19 cellular contexts compared by ENCODE assay signal in genomic region chr14:23487216-23487615, GRCh38. TPM values are rescaled to one million over a fixed set of nuclear protein-coding genes. Genes with fewer than 3 reads are reported as not detected.
DNase-seq lines count a peak whose midpoint lies in the region; TF ChIP-seq lines count a peak whose summit lies in the region.
"Had no signal": no experiment of that assay in that cellular context is flagged by ENCODE, and none has a peak within 500 bp of the region (broad histone marks: within the 10 kb centered on the region; RNA-seq: fewer than 3 reads in every experiment).

No MANE protein-coding gene starts in this region.

- H3K9me2 ChIP-seq in Karpas-422 (replicated peaks; ENCODE audit: insufficient read depth, low read length): no peaks in the 10 kb centered on the region
- H3K9me2 ChIP-seq: SK-N-SH had no signal

- TF ChIP-seq CTCF in Caco-2 (IDR thresholded peaks at IDR 0.05; ENCODE audit: insufficient read depth in 1 of 2, low read depth in 1 of 2, low read length in 1 of 2, severe bottlenecking in 1 of 2, unreplicated experiment in 1 of 2) (no peak), GM13976 (IDR thresholded peaks at IDR 0.05; ENCODE audit: borderline replicate concordance, control extremely low read depth, extremely low read depth, insufficient read depth, missing control alignments) (no peak)

- DNase-seq in Caco-2 (no peak), NCI-H2171 treated with DMSO at 0.1 percent for 48 hours (lab: John Stamatoyannopoulos, UW) (peak; percentile 87), cerebellar cortex (ENCODE audit: low spot score) (peak; percentile 86), H4 (ENCODE audit: low spot score) (no peak), GM13976 (ENCODE audit: low spot score) (no peak), OCI-M1 (lab: John Stamatoyannopoulos, UW) (no peak), Karpas-422 (no peak)
- DNase-seq: COR-L47, DMS79 treated with DMSO at 0.1 percent for 48 hours, GF-D8, H7, MG63, NCI-H1092 treated with DMSO at 0.1 percent for 48 hours, NCI-H1930, SK-N-SH had no signal

- no peaks in the 10 kb centered on the region for H3K27me3 ChIP-seq in Caco-2 (replicated peaks; ENCODE audit: control insufficient read depth, insufficient read depth, low read length)
- no peaks in the 10 kb centered on the region for H3K27me3 ChIP-seq in layer of hippocampus (ENCODE audit: control insufficient read depth, insufficient read depth, low read length)
- H3K27me3 ChIP-seq in Karpas-422 (ENCODE audit: low read length): no peaks in the 10 kb centered on the region
- H3K27me3 ChIP-seq: MG63 had no signal

- peak overlapping the region; percentile 39 for H3K27ac ChIP-seq in layer of hippocampus (ENCODE audit: low read depth, low read length)
- H3K27ac ChIP-seq in Karpas-422 (ENCODE audit: low read length): no peak overlapping the region
- H3K27ac ChIP-seq: C4-2B, KMS-11 had no signal

- POLR2A ChIA-PET in Caco-2 (lab: Charles Lee): no interaction called here

- no peaks in the 10 kb centered on the region for H3K27me3 Mint-ChIP-seq in Caco-2 (ENCODE audit: insufficient read depth, unreplicated experiment)

- peaks cover 6% of the 10 kb centered on the region for H3K36me3 Mint-ChIP-seq in Caco-2 (ENCODE audit: insufficient read depth, unreplicated experiment)

- no peak overlapping the region for H2AFZ ChIP-seq in Karpas-422 (ENCODE audit: low read length)

- H3K79me2 ChIP-seq in Karpas-422 (ENCODE audit: low read length): no peaks in the 10 kb centered on the region

- no TSS peak for BruUV-seq in Caco-2 (replicated peaks; lab: Mats Ljungman, UMichigan)

- in situ Hi-C loops in GM13976 (cut with MboI; ENCODE audit: low sequenced_read_pairs, unreplicated experiment): loop anchor here (10.0 kb wide), 1 partner anchor 58 kb away; no protein-coding TSS in a partner anchor

- H3K4me3 Mint-ChIP-seq in Caco-2 (ENCODE audit: unreplicated experiment): no peak overlapping the region

- no peak overlapping the region for H3K4me2 ChIP-seq in Karpas-422 (ENCODE audit: low read depth, low read length, poor library complexity, severe bottlenecking)
- H3K4me2 ChIP-seq: KMS-11, SK-N-SH had no signal

- intact Hi-C loops in Caco-2 (cut with micrococcal nuclease; ENCODE audit: unreplicated experiment): no loop called here

- CTCF ChIA-PET in Caco-2 (lab: Charles Lee): no interaction called here

- no peak overlapping the region for H3K4me3 ChIP-seq in Caco-2 (ENCODE audit: low read depth, low read length)
- no peak overlapping the region for H3K4me3 ChIP-seq in Karpas-422 (ENCODE audit: low read length)
- H3K4me3 ChIP-seq: MG63 had no signal

- H3K9me3 ChIP-seq in Caco-2 (no peaks in the 10 kb centered on the region), Karpas-422 (ENCODE audit: low read length) (no peaks in the 10 kb centered on the region)
- H3K9me3 ChIP-seq: MG63, SK-N-SH had no signal

- H4K20me1 ChIP-seq in Karpas-422 (ENCODE audit: insufficient read depth, low read depth, low read length): no peaks in the 10 kb centered on the region

- H3K4me1 ChIP-seq in Caco-2 (no peaks in the 10 kb centered on the region), Karpas-422 (ENCODE audit: low read length) (no peaks in the 10 kb centered on the region)

- H3K9ac ChIP-seq in Karpas-422 (ENCODE audit: low read length): no peak overlapping the region
- H3K9ac ChIP-seq: KMS-11, SK-N-SH had no signal

- no peaks in the 10 kb centered on the region for H3K9me3 Mint-ChIP-seq in Caco-2 (ENCODE audit: unreplicated experiment)

- peaks cover 1% of the 10 kb centered on the region for H3K4me1 Mint-ChIP-seq in Caco-2 (ENCODE audit: low read depth, unreplicated experiment)

- peak overlapping the region; percentile 52 for H3K27ac Mint-ChIP-seq in Caco-2 (ENCODE audit: unreplicated experiment)

- no peaks in the 10 kb centered on the region; the same call in 1 of the 2 replicates for H3K36me3 ChIP-seq in Caco-2 (ENCODE audit: control insufficient read depth, insufficient read depth, low read length)
- no peaks in the 10 kb centered on the region for H3K36me3 ChIP-seq in Karpas-422 (ENCODE audit: insufficient read depth, low read length)
- H3K36me3 ChIP-seq: MG63 had no signal

RNA-seq across cellular contexts. Expression of gene NGDN, which starts 17.7 kb away (rescaled TPM):
- total RNA-seq in Caco-2 (2022): 54.5 and 55.0 TPM in 2 replicates
- total RNA-seq in H4 (2014; rRNA removed; shearing (Covaris generic)): 65.3 and 80.2 TPM in 2 replicates
- 77.5 and 82.2 TPM in 2 replicates for total RNA-seq in Karpas-422 (2014; rRNA removed; shearing (Covaris generic); ENCODE audit: low replicate concordance)

RNA-seq across cellular contexts. Expression of gene MYH7, which starts 51.8 kb away (rescaled TPM):
- 0.07 TPM in 1 of 2 replicates, not detected in the other for total RNA-seq in Caco-2 (2022)
- total RNA-seq in H4 (2014; rRNA removed; shearing (Covaris generic)): not detected in 2 replicates
- total RNA-seq in Karpas-422 (2014; rRNA removed; shearing (Covaris generic); ENCODE audit: low replicate concordance): not detected in 2 replicates
- total RNA-seq: A172, H7 had no signal

Comparison
In these comparisons a context has a peak if more than half of its experiments do, and no peak if none do; other contexts are left out.
1. DNase-seq: peak in NCI-H2171 treated with DMSO at 0.1 percent for 48 hours (single experiment) and cerebellar cortex (single experiment); none in Caco-2 (0 of 2), H4 (single experiment), GM13976 (single experiment), OCI-M1 (single experiment) and Karpas-422 (single experiment).